Comparison of ENCODE assay signal across 9 cellular contexts in the genomic region with DNA sequence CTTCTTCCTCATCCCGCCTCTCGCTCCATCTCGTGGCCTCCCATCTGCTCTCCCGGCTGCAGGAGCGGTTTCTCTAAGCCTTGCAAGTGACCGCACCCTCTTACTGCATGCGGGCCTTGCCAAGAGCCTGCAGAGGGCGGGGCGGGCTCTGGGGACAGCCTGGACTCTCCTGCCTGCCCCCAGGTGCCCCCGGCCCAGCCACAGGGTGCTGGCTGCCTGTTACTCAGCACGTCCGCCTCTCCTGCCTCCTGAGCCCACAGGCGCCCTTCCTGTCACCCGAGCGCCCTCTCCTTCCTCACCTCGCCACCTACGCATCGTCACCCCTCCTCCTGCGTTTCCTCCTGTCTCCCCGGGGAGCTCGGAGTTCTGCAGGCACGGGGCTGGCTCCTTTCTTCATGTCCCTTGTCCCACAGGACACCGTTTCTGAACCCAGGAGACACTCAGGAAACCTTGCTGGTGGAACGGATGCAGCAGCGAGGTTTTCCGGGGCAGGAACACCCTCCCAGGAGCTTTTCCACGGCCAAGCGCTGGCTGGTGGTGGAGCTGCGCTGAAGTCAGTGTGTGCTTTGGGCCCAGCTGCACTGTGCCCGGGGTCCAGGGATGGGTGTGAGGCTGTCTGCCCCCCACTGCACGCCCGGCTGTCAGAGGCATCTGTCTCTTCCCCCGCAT. TPM values are rescaled to one million over a fixed set of nuclear protein-coding genes. Genes with fewer than 3 reads are reported as not detected.
DNase-seq lines count a peak whose midpoint lies in the region; ATAC-seq and TF ChIP-seq lines count a peak whose summit lies in the region.
"Had no signal": no experiment of that assay in that cellular context is flagged by ENCODE, and none has a peak within 500 bp of the region (broad histone marks: within the 10 kb centered on the region; RNA-seq: fewer than 3 reads in every experiment).

No MANE protein-coding gene starts in this region.

- DNase-seq in T-helper 1 cell, result peak; percentile 40 to 82 (median 63)
- peak; percentile 74 for DNase-seq in activated naive CD8-positive, alpha-beta T cell treated with anti-CD3 and anti-CD28 coated beads, Interleukin-2, amount 10 ng/mL, durations not matched to agents 7 days and 5 days
- peak; percentile 21 for DNase-seq in mesenchymal stem cell
- peak; percentile 52 to 67 for DNase-seq in stimulated activated CD8-positive, alpha-beta memory T cell treated with anti-CD3 and anti-CD28 coated beads, Interleukin-7, amount 100 ng/mL, for 4 hours (ENCODE audit: low read depth in 2 of 2)
- DNase-seq in endothelial cell (ENCODE audit: low spot score), result no peak
- DNase-seq in AG08396 (ENCODE audit: low spot score), result no peak

- no peak overlapping the region for H3K4me2 ChIP-seq in mesenchymal stem cell (ENCODE audit: low read length, poor library complexity, severe bottlenecking)

- H2BK120ac ChIP-seq in mesenchymal stem cell (ENCODE audit: low read depth, low read length), result no peak overlapping the region

- H4K8ac ChIP-seq in mesenchymal stem cell (ENCODE audit: low read length), result peak overlapping the region; percentile 76

- H3K23ac ChIP-seq in mesenchymal stem cell (ENCODE audit: low read length in 2 of 2), result peak overlapping the region in 1 of 2 experiments; percentile 10

- peak overlapping the region; percentile 38 for H2BK15ac ChIP-seq in mesenchymal stem cell (ENCODE audit: low read depth, poor library complexity, severe bottlenecking)

- no peak overlapping the region for H3K27ac ChIP-seq in mesenchymal stem cell (ENCODE audit: low read length, poor library complexity, severe bottlenecking)
- H3K27ac ChIP-seq: VCaP had no signal

- peaks cover 17% of the 10 kb centered on the region for H3K36me3 Mint-ChIP-seq in activated naive CD8-positive, alpha-beta T cell treated with anti-CD3 and anti-CD28 coated beads, Interleukin-2, amount 10 ng/mL, durations not matched to agents 7 days and 5 days
- peaks cover 11% of the 10 kb centered on the region for H3K36me3 Mint-ChIP-seq in endothelial cell (ENCODE audit: low read depth, unreplicated experiment)

- H3K14ac ChIP-seq in mesenchymal stem cell (ENCODE audit: low read length in 2 of 2), result peak overlapping the region in 1 of 2 experiments; percentile 58

- peaks cover 0 to 9% of the 10 kb centered on the region in 2 experiments for H3K36me3 ChIP-seq in mesenchymal stem cell (ENCODE audit: control insufficient read depth in 1 of 2, insufficient read depth in 2 of 2, low read depth in 1 of 2, low read length in 2 of 2)

- H3K27ac Mint-ChIP-seq in activated naive CD8-positive, alpha-beta T cell treated with anti-CD3 and anti-CD28 coated beads, Interleukin-2, amount 10 ng/mL, durations not matched to agents 7 days and 5 days, result peak overlapping the region; percentile 94
- no peak overlapping the region for H3K27ac Mint-ChIP-seq in endothelial cell (ENCODE audit: unreplicated experiment)

- H3K9me3 ChIP-seq in mesenchymal stem cell (ENCODE audit: control insufficient read depth, low read length), result peaks cover 8% of the 10 kb centered on the region

- peak overlapping the region; percentile 3 for H2AK5ac ChIP-seq in mesenchymal stem cell (ENCODE audit: low read length, severe bottlenecking)

- peaks cover 47% of the 10 kb centered on the region for H3K4me1 ChIP-seq in mesenchymal stem cell (ENCODE audit: control insufficient read depth, insufficient read depth, low read depth, low read length)

- no peak for TF ChIP-seq CTCF in endothelial cell (IDR thresholded peaks at IDR 0.05; ENCODE audit: unreplicated experiment)

- H3K4me3 ChIP-seq in mesenchymal stem cell (ENCODE audit: insufficient read depth in 1 of 2, low read depth in 1 of 2, low read length in 2 of 2), result no peak overlapping the region

- WGBS in mesenchymal stem cell, result 79% methylated on average over 33 of the region's 33 CpGs

- H3K9ac ChIP-seq in mesenchymal stem cell (ENCODE audit: low read length), result peak overlapping the region; percentile 37

- H3K4me1 Mint-ChIP-seq in activated naive CD8-positive, alpha-beta T cell treated with anti-CD3 and anti-CD28 coated beads, Interleukin-2, amount 10 ng/mL, durations not matched to agents 7 days and 5 days, result peaks cover 50% of the 10 kb centered on the region
- H3K4me1 Mint-ChIP-seq in endothelial cell (ENCODE audit: unreplicated experiment), result peaks cover 57% of the 10 kb centered on the region

- H3K4me3 Mint-ChIP-seq in activated naive CD8-positive, alpha-beta T cell treated with anti-CD3 and anti-CD28 coated beads, Interleukin-2, amount 10 ng/mL, durations not matched to agents 7 days and 5 days, result peak overlapping the region; percentile 91
- no peak overlapping the region for H3K4me3 Mint-ChIP-seq in endothelial cell (ENCODE audit: unreplicated experiment)

- no peaks in the 10 kb centered on the region for H3K27me3 Mint-ChIP-seq in activated naive CD8-positive, alpha-beta T cell treated with anti-CD3 and anti-CD28 coated beads, Interleukin-2, amount 10 ng/mL, durations not matched to agents 7 days and 5 days
- H3K27me3 Mint-ChIP-seq in endothelial cell (ENCODE audit: unreplicated experiment), result peaks cover 3% of the 10 kb centered on the region

- H4K91ac ChIP-seq in mesenchymal stem cell (ENCODE audit: low read length), result peak overlapping the region; percentile 22

- H3K27me3 ChIP-seq in mesenchymal stem cell (ENCODE audit: control insufficient read depth in 1 of 2, insufficient read depth in 1 of 2, low read length in 2 of 2), result no peaks in the 10 kb centered on the region

- POLR2A ChIA-PET in activated naive CD8-positive, alpha-beta T cell treated with anti-CD3 and anti-CD28 coated beads, Interleukin-2, amount 10 ng/mL, durations not matched to agents 7 days and 5 days (lab: Charles Lee), result interaction anchor here (0.9 to 7.0 kb wide), 7 partner anchors 28 to 212 kb away, joined by 4 to 107 read pairs (median 6); partner anchors contain the start of genes HPCAL1 and ODC1

- ATAC-seq in GM18907 (IDR thresholded peaks at IDR 0.05; ENCODE audit: unreplicated experiment), result peak; percentile 65
- peak; percentile 66 for ATAC-seq in HG03064 (IDR thresholded peaks at IDR 0.05; ENCODE audit: low read depth, unreplicated experiment)
- peak; percentile 72 for ATAC-seq in activated naive CD8-positive, alpha-beta T cell treated with anti-CD3 and anti-CD28 coated beads, Interleukin-2, amount 10 ng/mL, durations not matched to agents 7 days and 5 days (ENCODE audit: low read depth)

- peaks cover 8% of the 10 kb centered on the region for H3K9me3 Mint-ChIP-seq in activated naive CD8-positive, alpha-beta T cell treated with anti-CD3 and anti-CD28 coated beads, Interleukin-2, amount 10 ng/mL, durations not matched to agents 7 days and 5 days
- no peaks in the 10 kb centered on the region for H3K9me3 Mint-ChIP-seq in endothelial cell (ENCODE audit: unreplicated experiment)

- H2BK12ac ChIP-seq in mesenchymal stem cell (ENCODE audit: low read length in 2 of 2), result peak overlapping the region in 1 of 2 experiments; percentile 54

- peak overlapping the region; percentile 38 to 61 for H3K18ac ChIP-seq in mesenchymal stem cell (ENCODE audit: low read depth in 1 of 2, low read length in 2 of 2)

- H3K79me1 ChIP-seq in mesenchymal stem cell (replicated peaks; ENCODE audit: low read length, poor library complexity, severe bottlenecking), result peaks cover 28% of the 10 kb centered on the region

- H2AFZ ChIP-seq in mesenchymal stem cell (ENCODE audit: low read depth, low read length), result no peak overlapping the region

- no peak overlapping the region for H2BK5ac ChIP-seq in mesenchymal stem cell (ENCODE audit: low read depth, low read length, poor library complexity, severe bottlenecking)

- peak overlapping the region; percentile 1 to 38 for H3K4ac ChIP-seq in mesenchymal stem cell (ENCODE audit: low read depth in 1 of 2, low read length in 2 of 2)

RNA-seq across cellular contexts. Expression of gene HPCAL1, which starts 28.5 kb away (rescaled TPM):
- 10 to 100 TPM; 75.8 to 77.1 TPM for total RNA-seq in activated naive CD8-positive, alpha-beta T cell treated with anti-CD3 and anti-CD28 coated beads, Interleukin-2, amount 10 ng/mL, durations not matched to agents 7 days and 5 days
- 35.6 TPM for polyA plus RNA-seq in mesenchymal stem cell (2013, experiment 1 of 2)
- 36.5 TPM for polyA plus RNA-seq in mesenchymal stem cell (2013, experiment 2 of 2)
- total RNA-seq in endothelial cell (ENCODE audit: unreplicated experiment), result 34.6 TPM

Comparison
In these comparisons a context has a peak if more than half of its experiments do, and no peak if none do; other contexts are left out.
1. DNase-seq: peak in T-helper 1 cell (5 of 5), activated naive CD8-positive, alpha-beta T cell treated with anti-CD3 and anti-CD28 coated beads, Interleukin-2, amount 10 ng/mL, durations not matched to agents 7 days and 5 days (single experiment), mesenchymal stem cell (single experiment) and stimulated activated CD8-positive, alpha-beta memory T cell treated with anti-CD3 and anti-CD28 coated beads, Interleukin-7, amount 100 ng/mL, for 4 hours (2 of 2); none in endothelial cell (single experiment) and AG08396 (single experiment).
2. Peak in every context shown above with its lines, with median percentiles within 50 percentile points of each other: ATAC-seq.